In the genomic region with DNA sequence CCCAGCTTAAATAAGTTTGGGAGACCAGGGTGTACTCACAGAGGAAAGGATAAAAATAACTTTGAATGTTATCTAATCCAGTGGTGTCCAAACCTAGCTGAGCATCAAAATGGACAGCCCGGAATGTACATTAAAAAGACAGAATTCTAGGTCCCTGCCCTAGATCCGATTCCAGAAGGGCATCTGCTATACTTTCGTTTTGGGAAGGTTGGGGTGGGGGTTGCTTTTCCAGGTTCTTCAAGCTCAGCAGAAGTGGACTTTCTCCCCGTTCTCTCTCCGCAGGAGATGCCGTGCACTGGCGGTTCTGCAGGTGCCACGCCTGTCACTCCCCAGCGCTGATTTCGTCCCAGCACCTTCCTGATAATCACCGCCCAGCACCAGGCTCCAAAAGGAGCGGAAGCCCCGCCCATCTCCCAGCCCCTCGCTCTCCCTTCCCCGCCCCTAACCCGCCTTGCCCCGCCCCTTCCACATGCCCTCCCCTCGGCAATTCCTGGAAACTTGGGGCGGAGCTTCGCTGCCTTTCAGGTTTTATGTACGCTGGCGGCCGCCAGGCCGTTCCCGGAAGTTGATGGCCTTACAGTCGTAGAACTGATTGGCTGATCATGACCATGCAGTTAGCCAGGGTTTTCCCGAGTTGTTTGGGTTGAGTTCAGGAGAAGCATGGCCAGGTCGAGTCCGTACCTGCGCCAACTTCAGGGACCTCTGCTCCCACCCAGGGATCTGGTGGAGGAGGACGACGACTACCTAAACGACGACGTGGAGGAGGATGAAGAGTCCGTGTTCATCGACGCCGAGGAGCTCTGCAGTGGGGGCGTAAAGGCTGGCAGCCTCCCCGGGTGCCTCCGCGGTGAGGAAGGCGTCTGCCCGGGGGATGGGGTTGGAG, we compare ENCODE assay signal across 8 cellular contexts. TPM values are rescaled to one million over a fixed set of nuclear protein-coding genes. Genes with fewer than 3 reads are reported as not detected.
DNase-seq lines count a peak whose midpoint lies in the region; ATAC-seq and TF ChIP-seq lines count a peak whose summit lies in the region.

HELB (plus strand) TSS at position 550 of the 883 bp plus-strand sequence; CDS start at position 661, 111 bp downstream.

- H3K4me3 ChIP-seq in right atrium auricular region (peak within 1 kb of the TSS; percentile 58 to 64), prostate gland (peak within 1 kb of the TSS; percentile 57 to 68), urinary bladder (ENCODE audit: low read depth, low read length) (peak within 1 kb of the TSS; percentile 70)

- 0% methylated on average over 45 of the region's 45 CpGs for WGBS in prostate gland
- WGBS in urinary bladder = under 1% methylated on average over 45 of the region's 45 CpGs

- H3K27ac ChIP-seq in right atrium auricular region = peak within 1 kb of the TSS; percentile 64 to 68
- peak within 1 kb of the TSS; percentile 71 to 87 for H3K27ac ChIP-seq in prostate gland
- peak within 1 kb of the TSS; percentile 11 for H3K27ac ChIP-seq in urinary bladder (ENCODE audit: low read depth)

- intact Hi-C loops in prostate gland (cut with DNase I) = loop anchor here (10.0 kb wide), 1 partner anchor 157 kb away; no protein-coding TSS in a partner anchor

- TF ChIP-seq CTCF in right atrium auricular region (IDR thresholded peaks at IDR 0.05) = no peak
- peak in 2 of 4 experiments; percentile 6 to 27 for TF ChIP-seq CTCF in prostate gland (IDR thresholded peaks at IDR 0.05)

- H3K4me1 ChIP-seq in right atrium auricular region = peaks cover 0 to 15% of the 10 kb centered on the region in 2 donors
- H3K4me1 ChIP-seq in prostate gland (replicated peaks) = no peaks in the 10 kb centered on the region
- H3K4me1 ChIP-seq in urinary bladder (ENCODE audit: insufficient read depth) = no peaks in the 10 kb centered on the region

- H3K36me3 ChIP-seq in right atrium auricular region (no peaks in the 10 kb centered on the region), prostate gland (no peaks in the 10 kb centered on the region), urinary bladder (ENCODE audit: insufficient read depth) (no peaks in the 10 kb centered on the region)

- H3K9me3 ChIP-seq in right atrium auricular region (no peaks in the 10 kb centered on the region), prostate gland (no peaks in the 10 kb centered on the region)

- peak; percentile 95 for ATAC-seq in GM18505 (IDR thresholded peaks at IDR 0.05; ENCODE audit: unreplicated experiment)
- peak; percentile 96 for ATAC-seq in HG02970 (IDR thresholded peaks at IDR 0.05; ENCODE audit: low FRiP score, unreplicated experiment)

- TF ChIP-seq POLR2A in GM18505 (IDR thresholded peaks at IDR 0.05; ENCODE audit: borderline replicate concordance, extremely low read depth, insufficient read depth, insufficient read length) (peak; percentile 87), prostate gland (IDR thresholded peaks at IDR 0.05) (peak; percentile 58)

- DNase-seq in NCI-H187 treated with DMSO at 0.1 percent for 48 hours (lab: John Stamatoyannopoulos, UW) = peak; percentile 90
- peak; percentile 86 to 97 (median 96) for DNase-seq in T-helper 2 cell
- peak; percentile 24 to 96 (median 88) for DNase-seq in anterior cingulate cortex (lab: John Stamatoyannopoulos, UW)
- DNase-seq in right atrium auricular region (ENCODE audit: low spot score) = peak; percentile 98
- peak; percentile 98 for DNase-seq in prostate gland (ENCODE audit: low spot score)

- H3K27me3 ChIP-seq in right atrium auricular region (no peaks in the 10 kb centered on the region), prostate gland (replicated peaks; ENCODE audit: insufficient read depth) (no peaks in the 10 kb centered on the region)

RNA-seq across cellular contexts. Expression of gene HELB, which starts in this region (rescaled TPM):
- total RNA-seq in right atrium auricular region (under 1 TPM; 0.86 to 0.93 TPM), prostate gland (1 to 10 TPM; 2.7 to 4.1 TPM), urinary bladder (15.0 TPM)
- polyA plus RNA-seq in urinary bladder = 0.70 TPM

Comparison
In these comparisons a context has a peak if more than half of its experiments do, and no peak if none do; other contexts are left out.
1. Peak in every context shown above with its lines: DNase-seq, ATAC-seq, H3K4me3 ChIP-seq and H3K27ac ChIP-seq.
2. Peak in DNase-seq, H3K4me3 ChIP-seq and H3K27ac ChIP-seq in right atrium auricular region; RNA of the gene not detected or under 1 TPM.
3. H3K27ac ChIP-seq: peak in every context shown above with its lines; median percentile 79 in prostate gland; 66 in right atrium auricular region; 11 in urinary bladder.